ENCODE assay signal across 14 cellular contexts in the genomic region with DNA sequence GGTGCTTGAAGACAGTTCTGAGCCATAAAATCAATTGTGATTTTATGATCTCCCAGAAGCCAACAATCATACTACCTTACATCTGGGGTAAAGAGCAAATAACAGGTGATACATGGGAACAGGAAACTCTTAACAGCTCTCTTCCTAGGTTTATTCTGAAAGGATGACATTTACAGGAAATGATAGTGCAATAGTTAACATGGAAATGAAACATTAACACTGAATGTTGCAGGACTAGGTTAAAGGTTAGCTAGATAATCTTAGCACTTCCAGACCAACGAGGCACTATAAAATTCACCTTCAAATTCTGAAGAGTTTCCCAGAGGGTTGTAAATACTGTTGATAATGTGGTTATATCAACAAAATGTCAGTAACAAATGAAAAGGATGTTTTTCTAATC. TPM values are rescaled to one million over a fixed set of nuclear protein-coding genes. Genes with fewer than 3 reads are reported as not detected.
DNase-seq lines count a peak whose midpoint lies in the region; ATAC-seq and TF ChIP-seq lines count a peak whose summit lies in the region.
"Had no signal": no experiment of that assay in that cellular context is flagged by ENCODE, and none has a peak within 500 bp of the region (broad histone marks: within the 10 kb centered on the region; RNA-seq: fewer than 3 reads in every experiment).

No MANE protein-coding gene starts in this region.

- H3K4me1 ChIP-seq in duodenal mucosa (ENCODE audit: control insufficient read depth in 1 of 2, insufficient read depth in 2 of 2, low read length in 2 of 2) = peaks cover 9 to 10% of the 10 kb centered on the region in 2 donors
- H3K4me1 ChIP-seq: BLaER1, SJSA1 had no signal

- H3K4me1 Mint-ChIP-seq in nephron = peaks cover 23% of the 10 kb centered on the region
- H3K4me1 Mint-ChIP-seq: H9 had no signal

- H3K4me3 ChIP-seq in duodenal mucosa (ENCODE audit: low read depth in 1 of 2, low read length in 2 of 2) = peak overlapping the region; percentile 17 to 25
- H3K4me3 ChIP-seq: BLaER1, K562, SJSA1 had no signal

- H3K27ac ChIP-seq in duodenal mucosa (ENCODE audit: low read depth, low read length) = no peak overlapping the region
- H3K27ac ChIP-seq: BLaER1, RWPE1, SJSA1 had no signal

- H3K36me3 ChIP-seq in duodenal mucosa (ENCODE audit: control insufficient read depth in 1 of 2, insufficient read depth in 2 of 2, low read length in 2 of 2) = no peaks in the 10 kb centered on the region
- H3K36me3 ChIP-seq: BLaER1 had no signal

- H3K27me3 ChIP-seq in duodenal mucosa (ENCODE audit: control insufficient read depth in 1 of 2, insufficient read depth in 2 of 2, low read length in 2 of 2) = no peaks in the 10 kb centered on the region
- H3K27me3 ChIP-seq: BLaER1, SJSA1 had no signal

- ATAC-seq in HG02642 (IDR thresholded peaks at IDR 0.05; ENCODE audit: poor library complexity, unreplicated experiment) (no peak), left cardiac atrium (no peak)
- ATAC-seq: K562 had no signal

- H3K9me3 Mint-ChIP-seq in nephron = no peaks in the 10 kb centered on the region
- H3K9me3 Mint-ChIP-seq: H9 had no signal

- H3K27me3 Mint-ChIP-seq in nephron (ENCODE audit: low read depth) = no peaks in the 10 kb centered on the region

- H3K36me3 Mint-ChIP-seq in nephron (ENCODE audit: low read depth) = peaks cover 22% of the 10 kb centered on the region

- TF ChIP-seq CTCF in nephron (IDR thresholded peaks at IDR 0.05; ENCODE audit: unreplicated experiment in 3 of 3) = no peak

- DNase-seq in DMS153 treated with DMSO at 0.1 percent for 48 hours (lab: John Stamatoyannopoulos, UW; ENCODE audit: unreplicated experiment) = peak; percentile 76
- DNase-seq in LoVo (ENCODE audit: low spot score) = peak; percentile 29
- no peak for DNase-seq in left cardiac atrium
- DNase-seq in NCI-H1105 (lab: John Stamatoyannopoulos, UW) = no peak
- DNase-seq: H9, NCI-H146, SW 1271 had no signal

- no peaks in the 10 kb centered on the region for H3K9me3 ChIP-seq in duodenal mucosa (ENCODE audit: control insufficient read depth in 1 of 2, low read length in 2 of 2)
- H3K9me3 ChIP-seq: BLaER1, SJSA1 had no signal

- H3K4me3 Mint-ChIP-seq in nephron = no peak overlapping the region
- H3K4me3 Mint-ChIP-seq: H9 had no signal

- intact Hi-C loops in left cardiac atrium (cut with DNase I) = no loop called here

- H3K9ac ChIP-seq in duodenal mucosa (ENCODE audit: low read depth in 1 of 2, low read length in 2 of 2) = no peak overlapping the region
- H3K9ac ChIP-seq: BLaER1 had no signal

- H3K27ac Mint-ChIP-seq in nephron = peak overlapping the region; percentile 25 to 70 (median 43)
- H3K27ac Mint-ChIP-seq: H9 had no signal

RNA-seq across cellular contexts. Expression of gene GCG, which starts 32.7 kb away (rescaled TPM):
- total RNA-seq in left cardiac atrium = not detected
- total RNA-seq: H9, K562, SJSA1 had no signal

RNA-seq across cellular contexts. Expression of gene FAP, which starts 58.4 kb away (rescaled TPM):
- total RNA-seq in left cardiac atrium = 1 to 10 TPM; 1.4 to 3.4 TPM
- total RNA-seq: H9, K562 had no signal

Comparison
In these comparisons a context has a peak if more than half of its experiments do, and no peak if none do; other contexts are left out.
1. DNase-seq: peak in DMS153 treated with DMSO at 0.1 percent for 48 hours (single experiment) and LoVo (single experiment); none in left cardiac atrium (single experiment) and NCI-H1105 (single experiment).